ENCODE assay signal across 1 cellular context in genomic region chr19:38545596-38545995, GRCh38.
TF ChIP-seq lines count a peak whose summit lies in the region.

No MANE protein-coding gene starts in this region.

TF ChIP-seq in WTC11, 78 proteins besides CTCF, POLR2A, EP300 and RAD21 (continued from another document):
- no peak for TF ChIP-seq ZNF532 (CRISPR knock-in tag; IDR thresholded peaks at IDR 0.05; ENCODE audit: borderline replicate concordance)
- TF ChIP-seq KAT7 (CRISPR knock-in tag; IDR thresholded peaks at IDR 0.05; ENCODE audit: borderline replicate concordance) = no peak
- TF ChIP-seq FOXP4 (CRISPR knock-in tag; IDR thresholded peaks at IDR 0.05) = no peak
